In genomic region chr17:74767111-74767516, GRCh38 we compare ENCODE assay signal across 16 cellular contexts. TPM values are rescaled to one million over a fixed set of nuclear protein-coding genes. Genes with fewer than 3 reads are reported as not detected.
DNase-seq lines count a peak whose midpoint lies in the region; ATAC-seq and TF ChIP-seq lines count a peak whose summit lies in the region.
"Had no signal": no experiment of that assay in that cellular context is flagged by ENCODE, and none has a peak within 500 bp of the region (broad histone marks: within the 10 kb centered on the region; RNA-seq: fewer than 3 reads in every experiment).

No MANE protein-coding gene starts in this region.

- H3K79me2 ChIP-seq in mammary epithelial cell (ENCODE audit: insufficient read depth, low read length) = peaks cover under 1% of the 10 kb centered on the region

- TF ChIP-seq CTCF in breast epithelium (IDR thresholded peaks at IDR 0.05) (no peak), mammary epithelial cell (conservative IDR thresholded peaks at IDR 0.05 in 1 of 2, IDR thresholded peaks at IDR 0.05 in 1 of 2; ENCODE audit: extremely low read depth in 1 of 2, insufficient read depth in 1 of 2, low read depth in 1 of 2, low read length in 2 of 2) (no peak), dorsolateral prefrontal cortex (IDR thresholded peaks at IDR 0.05 in 54 of 56, conservative IDR thresholded peaks at IDR 0.05 in 2 of 56; ENCODE audit: low read depth in 1 of 56, partially characterized antibody in 56 of 56) (peak in 9 of 56 donors; percentile 8 to 32 (median 13)), nephron (IDR thresholded peaks at IDR 0.05; ENCODE audit: unreplicated experiment in 3 of 3) (no peak), tibial artery (IDR thresholded peaks at IDR 0.05) (no peak)

- no peak for ATAC-seq in GM21515 (IDR thresholded peaks at IDR 0.05; ENCODE audit: unreplicated experiment)
- ATAC-seq: activated CD4-positive, CD25-positive, alpha-beta regulatory T cell treated with anti-CD3 and anti-CD28 coated beads, Interleukin-2, amount 50 U/mL, for 24 hours had no signal

- DNase-seq in breast epithelium (ENCODE audit: low spot score in 2 of 2) (no peak), mammary epithelial cell (no peak), dorsolateral prefrontal cortex (peak; percentile 55 to 92 (median 88)), tibial artery (no peak), epidermal melanocyte (ENCODE audit: insufficient read length, low spot score) (no peak), RPMI8226 (no peak)
- DNase-seq: ACHN, DMS153, erythroblast, small intestine, transverse colon had no signal

- H3K36me3 ChIP-seq in breast epithelium (no peaks in the 10 kb centered on the region), mammary epithelial cell (ENCODE audit: insufficient read depth, low read length) (peaks cover 4% of the 10 kb centered on the region), tibial artery (peaks cover 9 to 51% (median 21%) of the 10 kb centered on the region in 3 donors)

- intact Hi-C loops in breast epithelium (cut with DNase I; ENCODE audit: low total_unique reads) (no loop called here), mammary epithelial cell (cut with micrococcal nuclease) (no loop called here), dorsolateral prefrontal cortex (cut with DNase I) (no loop called here), tibial artery (cut with DNase I; ENCODE audit: low total_unique reads) (no loop called here)

- H3K4me2 ChIP-seq in mammary epithelial cell (ENCODE audit: insufficient read depth, low read depth, low read length) = no peak overlapping the region

- H3K27me3 ChIP-seq in breast epithelium = no peaks in the 10 kb centered on the region
- no peaks in the 10 kb centered on the region for H3K27me3 ChIP-seq in mammary epithelial cell (ENCODE audit: insufficient read depth, low read length)
- H3K27me3 ChIP-seq in dorsolateral prefrontal cortex = no peaks in the 10 kb centered on the region
- H3K27me3 ChIP-seq in tibial artery = no peaks in the 10 kb centered on the region
- H3K27me3 ChIP-seq: transverse colon had no signal

- no peaks in the 10 kb centered on the region for H3K9me3 Mint-ChIP-seq in nephron

- H3K9ac ChIP-seq in mammary epithelial cell (ENCODE audit: insufficient read depth, low read length) = no peak overlapping the region

- peak overlapping the region; percentile 88 to 90 for H3K27ac ChIP-seq in breast epithelium
- no peak overlapping the region for H3K27ac ChIP-seq in mammary epithelial cell (ENCODE audit: insufficient read depth, low read depth, low read length)
- peak overlapping the region; percentile 51 to 95 (median 90) for H3K27ac ChIP-seq in dorsolateral prefrontal cortex
- H3K27ac ChIP-seq in tibial artery = peak overlapping the region; percentile 64 to 67
- H3K27ac ChIP-seq: SK-N-MC had no signal

- BruUV-seq in mammary epithelial cell (replicated peaks; lab: Mats Ljungman, UMichigan) = no TSS peak

- H4K20me1 ChIP-seq in mammary epithelial cell (ENCODE audit: insufficient read depth, low read length) = no peaks in the 10 kb centered on the region

- H3K4me3 Mint-ChIP-seq in nephron = no peak overlapping the region

- dilution Hi-C loops in mammary epithelial cell (cut with HindIII; ENCODE audit: low sequenced_read_pairs) = no loop called here

- in situ Hi-C loops in mammary epithelial cell (cut with MboI; ENCODE audit: low sequenced_read_pairs in 2 of 2) = no loop called here

- H3K27me3 Mint-ChIP-seq in nephron (ENCODE audit: low read depth) = no peaks in the 10 kb centered on the region

- H3K9me3 ChIP-seq in breast epithelium (no peaks in the 10 kb centered on the region), mammary epithelial cell (replicated peaks; ENCODE audit: insufficient read depth, low read length) (no peaks in the 10 kb centered on the region), tibial artery (no peaks in the 10 kb centered on the region)
- H3K9me3 ChIP-seq: transverse colon had no signal

- no peak overlapping the region for H3K4me3 ChIP-seq in breast epithelium
- no peak overlapping the region for H3K4me3 ChIP-seq in mammary epithelial cell (replicated peaks in 1 of 3; ENCODE audit: insufficient read depth in 1 of 3, low read depth in 2 of 3, low read length in 3 of 3)
- peak overlapping the region in 7 of 59 donors; percentile 1 to 22 (median 11) for H3K4me3 ChIP-seq in dorsolateral prefrontal cortex
- no peak overlapping the region for H3K4me3 ChIP-seq in tibial artery
- H3K4me3 ChIP-seq: SK-N-MC, transverse colon had no signal

- 95% methylated on average over 5 of the region's 10 CpGs for WGBS in mammary epithelial cell (ENCODE audit: low coverage, missing lambda C conversion rate)

- peak overlapping the region; percentile 49 to 65 (median 63) for H3K27ac Mint-ChIP-seq in nephron

- peaks cover 22% of the 10 kb centered on the region for H3K36me3 Mint-ChIP-seq in nephron (ENCODE audit: low read depth)

- TF ChIP-seq POLR2A in breast epithelium (IDR thresholded peaks at IDR 0.05) = no peak

- H3K4me1 ChIP-seq in breast epithelium = peaks cover 7% of the 10 kb centered on the region in 2 donors
- H3K4me1 ChIP-seq in mammary epithelial cell (ENCODE audit: insufficient read depth, low read length) = peaks cover 6% of the 10 kb centered on the region
- peaks cover 0 to 25% (median 17%) of the 10 kb centered on the region in 4 donors for H3K4me1 ChIP-seq in tibial artery

- CTCF ChIA-PET in mammary epithelial cell (lab: Charles Lee; ENCODE audit: low non-redundant PET) = no interaction called here

- H3K4me1 Mint-ChIP-seq in nephron = peaks cover 19% of the 10 kb centered on the region

- no peak overlapping the region for H2AFZ ChIP-seq in mammary epithelial cell (ENCODE audit: low read depth, low read length)

RNA-seq across cellular contexts. Expression of gene NAT9, which starts 9.0 kb away (rescaled TPM):
- total RNA-seq in breast epithelium = 10 to 100 TPM; 20.6 to 41.3 (median 40.0) TPM
- 10 to 100 TPM; 24.7 to 76.5 TPM for total RNA-seq in mammary epithelial cell
- polyA plus RNA-seq in mammary epithelial cell = 37.3 TPM
- 4.1 TPM for polyA minus RNA-seq in mammary epithelial cell
- 10 to 100 TPM; 29.5 to 78.2 (median 45.6) TPM for total RNA-seq in dorsolateral prefrontal cortex

RNA-seq across cellular contexts. Expression of gene NHERF1, which starts 18.7 kb away (rescaled TPM):
- total RNA-seq in breast epithelium (10 to 100 TPM; 15.8 to 82.8 (median 36.4) TPM), mammary epithelial cell (10 to 100 TPM in 1 of 2 donors, 1 to 10 TPM in 1; 5.8 to 24.6 TPM), dorsolateral prefrontal cortex (100 to 1,000 TPM in 5 of 120 experiments, 10 to 100 TPM in 115; 37.5 to 169 (median 62.4) TPM)
- polyA plus RNA-seq in mammary epithelial cell = 36.3 TPM
- polyA minus RNA-seq in mammary epithelial cell = 59.6 TPM

RNA-seq across cellular contexts. Expression of gene RAB37, which starts 30.1 kb away (rescaled TPM):
- total RNA-seq in breast epithelium = 1 to 10 TPM in 2 of 3 donors, under 1 TPM in 1; 0.98 to 2.1 (median 2.0) TPM
- not detected for total RNA-seq in mammary epithelial cell
- polyA plus RNA-seq in mammary epithelial cell = not detected
- not detected for polyA minus RNA-seq in mammary epithelial cell
- total RNA-seq in dorsolateral prefrontal cortex = 10 to 100 TPM in 119 of 120 experiments, 1 to 10 TPM in 1; 7.1 to 41.8 (median 21.9) TPM

RNA-seq across cellular contexts. Expression of gene CD300LF, which starts 54.4 kb away (rescaled TPM):
- 1 to 10 TPM in 1 of 3 donors, under 1 TPM in 2; 0.32 to 2.0 (median 0.98) TPM for total RNA-seq in breast epithelium
- not detected for total RNA-seq in mammary epithelial cell
- not detected for polyA plus RNA-seq in mammary epithelial cell
- polyA minus RNA-seq in mammary epithelial cell = not detected
- total RNA-seq in dorsolateral prefrontal cortex = 1 to 10 TPM in 54 of 120 experiments, under 1 TPM in 46, not detected in 20; 0.31 to 5.8 (median 1.0) TPM
- total RNA-seq: bronchial epithelial cell had no signal

Comparison
In these comparisons a context has a peak if more than half of its experiments do, and no peak if none do; other contexts are left out.
1. DNase-seq: peak in dorsolateral prefrontal cortex (10 of 10); none in breast epithelium (0 of 2), mammary epithelial cell (single experiment), tibial artery (0 of 2), epidermal melanocyte (single experiment) and RPMI8226 (single experiment).